8 cellular contexts compared by ENCODE assay signal in the genomic region with DNA sequence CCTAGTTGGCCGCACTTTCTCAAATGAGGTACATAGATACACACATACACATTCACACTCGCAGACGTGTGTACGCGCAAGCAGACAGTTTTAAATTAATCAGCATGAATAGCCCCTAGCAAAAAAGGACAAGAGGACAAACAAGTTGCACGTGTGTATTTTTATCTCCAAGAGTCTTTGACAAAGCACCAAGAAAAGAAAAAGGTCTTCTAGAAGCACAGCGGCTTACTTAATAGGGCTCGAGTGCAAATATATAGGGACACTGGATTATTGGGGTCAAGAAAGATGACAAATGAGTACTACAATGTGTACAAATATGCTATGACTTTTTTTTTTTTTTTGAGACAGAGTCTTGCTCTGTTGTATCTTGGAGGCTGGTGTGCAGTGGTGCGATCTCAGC. TPM values are rescaled to one million over a fixed set of nuclear protein-coding genes. Genes with fewer than 3 reads are reported as not detected.
DNase-seq lines count a peak whose midpoint lies in the region; ATAC-seq and TF ChIP-seq lines count a peak whose summit lies in the region.

No MANE protein-coding gene starts in this region.

- peaks cover 20% of the 10 kb centered on the region for H3K4me1 ChIP-seq in CD4-positive, alpha-beta memory T cell (ENCODE audit: insufficient read depth, low read length)
- H3K4me1 ChIP-seq in HUES6 (ENCODE audit: control insufficient read depth, insufficient read depth, low read length): peaks cover 14% of the 10 kb centered on the region
- H3K4me1 ChIP-seq in body of pancreas: peaks cover 45% of the 10 kb centered on the region
- H3K4me1 ChIP-seq in neuronal stem cell (ENCODE audit: control insufficient read depth in 2 of 2, insufficient read depth in 1 of 2, low read depth in 1 of 2, low read length in 2 of 2): peaks cover 8 to 16% of the 10 kb centered on the region in 2 donors

- CTCF ChIA-PET in CD4-positive, alpha-beta memory T cell (lab: Charles Lee; ENCODE audit: partially characterized antibody): interaction anchor here (1.0 to 8.9 kb wide), 14 partner anchors 13 to 306 kb away, joined by 3 to 175 read pairs (median 4); no protein-coding TSS in a partner anchor

- H2BK5ac ChIP-seq in neuronal stem cell (ENCODE audit: low read length): no peak overlapping the region

- no peak for TF ChIP-seq CTCF in body of pancreas (IDR thresholded peaks at IDR 0.05)

- no peak overlapping the region for H3K4ac ChIP-seq in neuronal stem cell (ENCODE audit: low read length)

- peak overlapping the region; percentile 95 for H2AFZ ChIP-seq in neuronal stem cell (ENCODE audit: low read length)

- peak overlapping the region; percentile 82 for H3K4me2 ChIP-seq in neuronal stem cell (ENCODE audit: insufficient read depth, low read length, poor library complexity, severe bottlenecking)

- H3K4me3 ChIP-seq in CD4-positive, alpha-beta memory T cell (ENCODE audit: low read length in 2 of 2): peak overlapping the region in 1 of 2 donors; percentile 48
- H3K4me3 ChIP-seq in HUES6 (ENCODE audit: low read depth, low read length): peak overlapping the region; percentile 72
- no peak overlapping the region for H3K4me3 ChIP-seq in body of pancreas
- peak overlapping the region; percentile 76 to 87 for H3K4me3 ChIP-seq in neuronal stem cell (ENCODE audit: low read length in 2 of 2)

- no peak overlapping the region for H2AK5ac ChIP-seq in neuronal stem cell (ENCODE audit: low read depth, low read length)

- intact Hi-C loops in CD4-positive, alpha-beta memory T cell (cut with micrococcal nuclease): loop anchor here (2.0 kb wide), 1 partner anchor 606 kb away; a partner anchor contains a TSS
- intact Hi-C loops in body of pancreas (cut with DNase I): loop anchor here (5.0 kb wide), 1 partner anchor 299 kb away; no protein-coding TSS in a partner anchor

- no peaks in the 10 kb centered on the region for H3K9me3 Mint-ChIP-seq in CD4-positive, alpha-beta memory T cell

- no peak overlapping the region for H3K18ac ChIP-seq in neuronal stem cell (ENCODE audit: low read length)

- no peak overlapping the region for H2BK120ac ChIP-seq in neuronal stem cell (ENCODE audit: low read depth, low read length)

- H3K27me3 Mint-ChIP-seq in CD4-positive, alpha-beta memory T cell: no peaks in the 10 kb centered on the region

- H4K8ac ChIP-seq in neuronal stem cell (ENCODE audit: low read depth, low read length): no peak overlapping the region

- no peak overlapping the region for H2BK15ac ChIP-seq in neuronal stem cell (ENCODE audit: low read length)

- H3K9ac ChIP-seq in HUES6 (ENCODE audit: low read length) (peak overlapping the region; percentile 47), neuronal stem cell (ENCODE audit: low read depth, low read length, poor library complexity) (no peak overlapping the region)

- peak overlapping the region; percentile 58 for H3K27ac ChIP-seq in CD4-positive, alpha-beta memory T cell (ENCODE audit: low read depth, low read length)
- H3K27ac ChIP-seq in HUES6 (ENCODE audit: low read depth, low read length) (no peak overlapping the region), body of pancreas (peak overlapping the region; percentile 64 to 89 (median 84)), neuronal stem cell (replicated peaks; ENCODE audit: low read length) (no peak overlapping the region)

- peak overlapping the region; percentile 86 to 91 (median 89) for H3K4me3 Mint-ChIP-seq in CD4-positive, alpha-beta memory T cell

- H3K36me3 Mint-ChIP-seq in CD4-positive, alpha-beta memory T cell: peaks cover 14 to 26% of the 10 kb centered on the region in 2 donors

- peak overlapping the region in 6 of 7 donors; percentile 91 to 97 (median 94) for H3K27ac Mint-ChIP-seq in CD4-positive, alpha-beta memory T cell

- peaks cover 12 to 53% (median 22%) of the 10 kb centered on the region in 4 donors for H3K4me1 Mint-ChIP-seq in CD4-positive, alpha-beta memory T cell

- 72 to 77% methylated on average over 9 of the region's 9 CpGs for whole genome bisulfite sequencing in body of pancreas, 2 donors
- WGBS in neuronal stem cell (ENCODE audit: extremely low coverage in 2 of 2, insufficient read length in 2 of 2, insufficient replicate concordance in 1 of 2), 2 donors: no CpG with 5 or more reads among the region's 9 CpGs

- H3K36me3 ChIP-seq in CD4-positive, alpha-beta memory T cell (ENCODE audit: insufficient read depth, low read length): no peaks in the 10 kb centered on the region
- H3K36me3 ChIP-seq in HUES6 (ENCODE audit: control insufficient read depth, insufficient read depth, low read length) (no peaks in the 10 kb centered on the region), body of pancreas (replicated peaks in 1 of 2; ENCODE audit: insufficient read depth in 1 of 2, low read depth in 2 of 2) (no peaks in the 10 kb centered on the region), neuronal stem cell (replicated peaks in 1 of 2; ENCODE audit: control insufficient read depth in 2 of 2, insufficient read depth in 2 of 2, low read length in 2 of 2) (no peaks in the 10 kb centered on the region)

- DNase-seq in CD4-positive, alpha-beta memory T cell: no peak
- DNase-seq in body of pancreas: no peak
- no peak for DNase-seq in neuronal stem cell (ENCODE audit: low spot score)
- no peak for DNase-seq in putamen (ENCODE audit: low spot score)
- no peak for DNase-seq in OCI-M1 (lab: John Stamatoyannopoulos, UW)
- no peak for DNase-seq in NCI-H446 treated with DMSO at 0.1 percent for 48 hours (lab: John Stamatoyannopoulos, UW)

- no peak overlapping the region for H4K91ac ChIP-seq in neuronal stem cell (ENCODE audit: low read depth, low read length, poor library complexity)

- POLR2A ChIA-PET in CD4-positive, alpha-beta memory T cell (lab: Charles Lee; ENCODE audit: partially characterized antibody): interaction anchor here (0.6 to 2.2 kb wide), 8 partner anchors 23 to 1134 kb away, joined by 3 to 12 read pairs (median 4); a partner anchor contains a TSS

- H3K23ac ChIP-seq in neuronal stem cell (ENCODE audit: low read depth, low read length, poor library complexity): no peak overlapping the region

- no peak for TF ChIP-seq POLR2A in body of pancreas (IDR thresholded peaks at IDR 0.05)

- no peaks in the 10 kb centered on the region for H3K9me3 ChIP-seq in CD4-positive, alpha-beta memory T cell (ENCODE audit: control insufficient read depth in 1 of 2, low read length in 2 of 2)
- H3K9me3 ChIP-seq in HUES6 (ENCODE audit: control insufficient read depth, insufficient read depth, low read depth, low read length) (no peaks in the 10 kb centered on the region), body of pancreas (no peaks in the 10 kb centered on the region), neuronal stem cell (replicated peaks in 1 of 2; ENCODE audit: control insufficient read depth in 2 of 2, insufficient read depth in 1 of 2, low read depth in 1 of 2, low read length in 2 of 2) (no peaks in the 10 kb centered on the region)

- ATAC-seq in body of pancreas (no peak), GM19452 (IDR thresholded peaks at IDR 0.05; ENCODE audit: unreplicated experiment) (no peak)

- H3K27me3 ChIP-seq in CD4-positive, alpha-beta memory T cell (ENCODE audit: insufficient read depth, low read length): no peaks in the 10 kb centered on the region
- H3K27me3 ChIP-seq in HUES6 (ENCODE audit: control insufficient read depth, insufficient read depth, low read length): peaks cover 48% of the 10 kb centered on the region
- no peaks in the 10 kb centered on the region for H3K27me3 ChIP-seq in body of pancreas
- no peaks in the 10 kb centered on the region for H3K27me3 ChIP-seq in neuronal stem cell (ENCODE audit: control insufficient read depth in 3 of 3, insufficient read depth in 3 of 3, low read depth in 1 of 3, low read length in 3 of 3)

- no peak overlapping the region for H3K14ac ChIP-seq in neuronal stem cell (ENCODE audit: low read length)

- no peak overlapping the region for H2BK12ac ChIP-seq in neuronal stem cell (ENCODE audit: low read length)

- no peaks in the 10 kb centered on the region for H3K79me1 ChIP-seq in neuronal stem cell (ENCODE audit: low read depth, low read length)

RNA-seq across cellular contexts. Expression of a gene that starts 1.7 kb away (rescaled TPM):
- 10 to 100 TPM; 40.8 to 42.7 TPM for total RNA-seq in CD4-positive, alpha-beta memory T cell
- 10 to 100 TPM; 28.5 to 50.4 TPM for polyA plus RNA-seq in CD4-positive, alpha-beta memory T cell
- 10 to 100 TPM; 10.1 to 18.5 TPM for total RNA-seq in body of pancreas
- 10.8 TPM for polyA plus RNA-seq in neuronal stem cell (2013, experiment 1 of 2)
- polyA plus RNA-seq in neuronal stem cell (2013, experiment 2 of 2): 10.2 TPM

RNA-seq across cellular contexts. Expression of a gene that starts 45.7 kb away (rescaled TPM):
- total RNA-seq in CD4-positive, alpha-beta memory T cell: 10 to 100 TPM; 59.4 to 61.7 TPM
- polyA plus RNA-seq in CD4-positive, alpha-beta memory T cell: 100 to 1,000 TPM; 108 to 134 TPM
- 10 to 100 TPM; 14.5 TPM for total RNA-seq in body of pancreas
- polyA plus RNA-seq in neuronal stem cell (2013, experiment 1 of 2): 14.8 TPM
- polyA plus RNA-seq in neuronal stem cell (2013, experiment 2 of 2): 15.2 TPM

Comparison
In these comparisons a context has a peak if more than half of its experiments do, and no peak if none do; other contexts are left out.
1. H3K27ac ChIP-seq: peak in CD4-positive, alpha-beta memory T cell (single experiment) and body of pancreas (4 of 4); none in HUES6 (single experiment) and neuronal stem cell (single experiment).
2. H3K4me3 ChIP-seq: peak in HUES6 (single experiment) and neuronal stem cell (2 of 2); none in body of pancreas (0 of 2).